In genomic region chr15:25087137-25087536, GRCh38 we compare ENCODE assay signal across 14 cellular contexts.
DNase-seq lines count a peak whose midpoint lies in the region; ATAC-seq and TF ChIP-seq lines count a peak whose summit lies in the region.
"Had no signal": no experiment of that assay in that cellular context is flagged by ENCODE, and none has a peak within 500 bp of the region (broad histone marks: within the 10 kb centered on the region; RNA-seq: fewer than 3 reads in every experiment).

No MANE protein-coding gene starts in this region.

- H3K4me3 ChIP-seq in endodermal cell (ENCODE audit: low read length): no peak overlapping the region
- H3K4me3 ChIP-seq: GM23248 had no signal

- H3K4me1 Mint-ChIP-seq in endodermal cell: no peaks in the 10 kb centered on the region
- H3K4me1 Mint-ChIP-seq in osteocyte (ENCODE audit: unreplicated experiment): no peaks in the 10 kb centered on the region
- H3K4me1 Mint-ChIP-seq: CD14-positive monocyte; CD8-positive, alpha-beta memory T cell had no signal

- no peaks in the 10 kb centered on the region for H3K27me3 ChIP-seq in endodermal cell (ENCODE audit: control insufficient read depth, insufficient read depth, low read length, poor library complexity, severe bottlenecking)

- H3K9ac ChIP-seq in endodermal cell (ENCODE audit: extremely low read depth, low read length, poor library complexity, severe bottlenecking): no peak overlapping the region
- H3K9ac ChIP-seq: GM23248 had no signal

- peak; percentile 19 for DNase-seq in activated CD8-positive, alpha-beta memory T cell treated with anti-CD3 and anti-CD28 coated beads for 24 hours
- DNase-seq in activated CD8-positive, alpha-beta memory T cell treated with anti-CD3 and anti-CD28 coated beads, Interleukin-2, amount 50 U/mL, for 4 hours: no peak
- DNase-seq in endodermal cell: peak; percentile 16
- DNase-seq in osteocyte (ENCODE audit: extremely low spot score, unreplicated experiment): peak; percentile 66
- peak; percentile 13 for DNase-seq in ureter (ENCODE audit: low spot score)
- no peak for DNase-seq in GM10248 (ENCODE audit: extremely low spot score)
- DNase-seq in DMS53 treated with DMSO at 0.1 percent for 48 hours (lab: John Stamatoyannopoulos, UW; ENCODE audit: unreplicated experiment): no peak
- DNase-seq: CD8-positive, alpha-beta memory T cell; DMS53; GM23248; H7 had no signal

- no peak overlapping the region for H3K27ac ChIP-seq in endodermal cell (ENCODE audit: low read depth, low read length)
- H3K27ac ChIP-seq: 22Rv1, GM23248 had no signal

- H3K36me3 ChIP-seq in endodermal cell (ENCODE audit: control insufficient read depth, insufficient read depth, low read length): peaks cover 92% of the 10 kb centered on the region

- peaks cover 38% of the 10 kb centered on the region for H3K9me3 ChIP-seq in endodermal cell (ENCODE audit: control insufficient read depth, low read length)

- H3K4me1 ChIP-seq in endodermal cell (ENCODE audit: control insufficient read depth, insufficient read depth, low read length): no peaks in the 10 kb centered on the region

- CTCF ChIA-PET in GM10248 (lab: Yijun Ruan, JAX): no interaction called here

- peaks cover 90% of the 10 kb centered on the region for H3K9me3 Mint-ChIP-seq in endodermal cell
- peaks cover 73% of the 10 kb centered on the region for H3K9me3 Mint-ChIP-seq in osteocyte (ENCODE audit: unreplicated experiment)

- H3K36me3 Mint-ChIP-seq in endodermal cell (ENCODE audit: low read depth): peaks cover 96% of the 10 kb centered on the region
- H3K36me3 Mint-ChIP-seq in osteocyte (ENCODE audit: unreplicated experiment): peaks cover 87% of the 10 kb centered on the region

- 80 to 84% methylated on average over 8 of the region's 8 CpGs for WGBS in endodermal cell (ENCODE audit: insufficient coverage in 1 of 2, insufficient read length in 1 of 2), 2 experiments

- H3K27me3 Mint-ChIP-seq in endodermal cell (ENCODE audit: insufficient read depth) (no peaks in the 10 kb centered on the region), osteocyte (ENCODE audit: unreplicated experiment) (no peaks in the 10 kb centered on the region)

- no peak for ATAC-seq in HG03025 (IDR thresholded peaks at IDR 0.05; ENCODE audit: low FRiP score, unreplicated experiment)

- TF ChIP-seq CTCF in endodermal cell (conservative IDR thresholded peaks at IDR 0.05) (no peak), osteocyte (IDR thresholded peaks at IDR 0.05) (no peak), GM10248 (IDR thresholded peaks at IDR 0.05; ENCODE audit: control extremely low read depth, extremely low read depth, low read depth, missing control alignments) (no peak)

- no peak overlapping the region for H3K27ac Mint-ChIP-seq in endodermal cell
- no peak overlapping the region for H3K27ac Mint-ChIP-seq in osteocyte (ENCODE audit: unreplicated experiment)
- H3K27ac Mint-ChIP-seq: CD14-positive monocyte; CD8-positive, alpha-beta memory T cell had no signal

- H3K4me3 Mint-ChIP-seq in endodermal cell: no peak overlapping the region
- no peak overlapping the region for H3K4me3 Mint-ChIP-seq in osteocyte (ENCODE audit: unreplicated experiment)
- H3K4me3 Mint-ChIP-seq: CD14-positive monocyte; CD8-positive, alpha-beta memory T cell had no signal

- POLR2A ChIA-PET in GM10248 (lab: Yijun Ruan, JAX): no interaction called here

Comparison
In these comparisons a context has a peak if more than half of its experiments do, and no peak if none do; other contexts are left out.
1. DNase-seq: peak in activated CD8-positive, alpha-beta memory T cell treated with anti-CD3 and anti-CD28 coated beads for 24 hours (single experiment), endodermal cell (single experiment), osteocyte (single experiment) and ureter (single experiment); none in activated CD8-positive, alpha-beta memory T cell treated with anti-CD3 and anti-CD28 coated beads, Interleukin-2, amount 50 U/mL, for 4 hours (single experiment), GM10248 (single experiment) and DMS53 treated with DMSO at 0.1 percent for 48 hours (single experiment).